ENCODE assay signal across 29 cellular contexts in the genomic region with DNA sequence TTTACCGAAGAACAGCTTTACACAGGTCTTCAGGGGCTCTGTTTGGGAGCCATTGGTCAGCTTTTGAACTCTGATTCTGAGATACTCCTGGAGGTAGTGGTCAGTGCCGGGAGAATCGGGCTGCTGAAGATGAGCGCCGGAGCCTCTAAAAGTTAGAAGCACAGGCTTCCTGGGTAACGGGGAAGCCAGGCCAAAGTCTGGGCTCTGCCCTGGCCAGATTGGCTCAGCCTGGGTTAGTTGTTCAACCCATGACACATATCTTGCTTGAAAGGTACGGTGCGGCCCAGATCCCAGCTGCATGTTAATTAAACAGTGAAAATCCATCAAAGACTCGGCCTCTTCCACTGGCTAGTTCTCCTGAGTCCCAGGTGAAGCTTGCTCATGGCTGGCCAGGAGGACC. TPM values are rescaled to one million over a fixed set of nuclear protein-coding genes. Genes with fewer than 3 reads are reported as not detected.
"Had no signal": no experiment of that assay in that cellular context is flagged by ENCODE, and none has a peak within 500 bp of the region (broad histone marks: within the 10 kb centered on the region; RNA-seq: fewer than 3 reads in every experiment).

No MANE protein-coding gene starts in this region.

- DNase-seq: activated CD4-positive, alpha-beta memory T cell treated with anti-CD3 and anti-CD28 coated beads for 36 hours; activated CD4-positive, alpha-beta T cell treated with anti-CD3 and anti-CD28 coated beads, Interleukin-2, amount 10 ng/mL, durations not matched to agents 7 days and 5 days; activated CD4-positive, CD25-positive, alpha-beta regulatory T cell; activated CD8-positive, alpha-beta memory T cell treated with anti-CD3 and anti-CD28 coated beads for 24 hours; activated effector memory CD4-positive, alpha-beta T cell treated with anti-CD3 and anti-CD28 coated beads, Interleukin-2, amount 50 U/mL, for 16 hours; activated naive CD4-positive, alpha-beta T cell treated with Interleukin-2 at 50 U/mL for 16 hours; activated naive CD8-positive, alpha-beta T cell treated with anti-CD3 and anti-CD28 coated beads, Interleukin-2, amount 50 U/mL, for 24 hours; activated T-cell treated with anti-CD3 and anti-CD28 coated beads, Interleukin-2, amount 50 U/mL, for 4 hours; amniotic stem cell; MG63; MV-4-11; NCI-H1105; NCI-H1436; NCI-H1694 treated with DMSO at 0.1 percent for 48 hours; NCI-H2029 treated with DMSO at 0.1 percent for 48 hours; NCI-H345; NCI-H510A; NCI-H526 treated with DMSO at 0.1 percent for 48 hours; NCI-H82; T-cell; T-helper 2 cell; T1000 had no signal

- ATAC-seq: activated naive CD4-positive, alpha-beta T cell treated with anti-CD3 and anti-CD28 coated beads, Interleukin-2, amount 50 U/mL, for 72 hours; activated naive CD8-positive, alpha-beta T cell treated with anti-CD3 and anti-CD28 coated beads, Interleukin-2, amount 50 U/mL, for 24 hours; activated T-cell treated with anti-CD3 and anti-CD28 coated beads, Interleukin-2, amount 50 U/mL, for 4 hours; body of pancreas; Right ventricle myocardium inferior; T-cell had no signal

- H3K9me3 ChIP-seq: ascending aorta, body of pancreas had no signal

- H3K4me3 ChIP-seq: ascending aorta, body of pancreas, MG63, SK-N-MC had no signal

- H3K27ac ChIP-seq: ascending aorta, body of pancreas, SK-N-MC, VCaP had no signal

- H3K27me3 ChIP-seq: ascending aorta, body of pancreas, MG63 had no signal

RNA-seq across cellular contexts. Expression of a gene that starts 18.0 kb away (rescaled TPM):
- total RNA-seq: OCI-LY7 had no signal
